ENCODE assay signal across 25 cellular contexts in the genomic region with DNA sequence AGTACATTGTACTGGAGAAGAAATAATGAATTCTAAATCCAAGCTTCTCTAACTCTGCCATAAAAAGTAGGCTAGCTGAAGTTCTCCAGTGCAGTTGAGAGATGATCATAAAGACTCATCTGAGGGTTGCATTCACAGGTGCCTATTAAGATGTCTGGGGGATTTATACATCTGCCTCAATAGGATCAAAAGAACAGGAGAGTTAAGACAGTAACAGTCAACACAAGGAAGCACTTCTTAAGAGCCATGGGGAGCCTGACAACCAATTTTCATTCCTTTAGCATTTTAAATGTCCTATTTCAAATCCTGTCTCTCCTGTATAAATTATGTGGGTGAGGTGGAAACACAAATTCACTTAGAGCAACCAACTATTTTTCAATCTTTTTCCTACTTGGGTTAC.
"Had no signal": no experiment of that assay in that cellular context is flagged by ENCODE, and none has a peak within 500 bp of the region (broad histone marks: within the 10 kb centered on the region; RNA-seq: fewer than 3 reads in every experiment).

No MANE protein-coding gene starts in this region.

- H3K9me3 Mint-ChIP-seq: stimulated activated naive B cell treated with anti-CD40 and anti-IgM and Interleukin-4, amounts not matched to agents 10 μg/mL and 1 μg/mL and 100 μg/mL, for 72 hours; stimulated activated naive CD8-positive, alpha-beta T cell treated with anti-CD3 and anti-CD28 coated beads, Interleukin-15, amount 100 ng/mL, for 72 hours; type B pancreatic cell had no signal

- H3K4me2 ChIP-seq: hepatocyte, smooth muscle cell had no signal

- FAIRE-seq: islet of Langerhans, kidney had no signal

- H3K27ac ChIP-seq: heart right ventricle, hepatocyte, left lung, lower lobe of right lung, parathyroid adenoma, psoas muscle, right lobe of liver, tibial nerve, uterus had no signal

- ATAC-seq: heart right ventricle; left colon; left lung; lower lobe of right lung; naive thymus-derived CD8-positive, alpha-beta T cell; psoas muscle; right lobe of liver; stimulated activated naive B cell treated with anti-CD40 and anti-IgM and Interleukin-4, amounts not matched to agents 10 μg/mL and 1 μg/mL and 100 μg/mL, for 72 hours; stimulated activated naive CD8-positive, alpha-beta T cell treated with anti-CD3 and anti-CD28 coated beads, Interleukin-15, amount 100 ng/mL, for 72 hours had no signal

- DNase-seq: heart right ventricle; immature natural killer cell; kidney; left colon; left lung; lower lobe of right lung; mammary epithelial cell; mesenchymal stem cell; naive thymus-derived CD8-positive, alpha-beta T cell; nephron progenitor cell; occipital lobe; psoas muscle; right lobe of liver; stimulated activated CD4-positive, alpha-beta T cell treated with anti-CD3 and anti-CD28 coated beads, Interleukin-2, amount 100 ng/mL, for 24 hours; stimulated activated CD4-positive, alpha-beta T cell treated with anti-CD3 and anti-CD28 coated beads, Interleukin-4, amount 100 ng/mL, for 1 hour; stimulated activated naive B cell treated with anti-CD40 and anti-IgM and Interleukin-4, amounts not matched to agents 10 μg/mL and 1 μg/mL and 100 μg/mL, for 72 hours; stimulated activated naive CD8-positive, alpha-beta T cell treated with anti-CD3 and anti-CD28 coated beads, Interleukin-15, amount 100 ng/mL, for 72 hours; substantia nigra; uterus had no signal

- H3K27ac Mint-ChIP-seq: immature natural killer cell; naive thymus-derived CD8-positive, alpha-beta T cell; nephron progenitor cell; stimulated activated naive B cell treated with anti-CD40 and anti-IgM and Interleukin-4, amounts not matched to agents 10 μg/mL and 1 μg/mL and 100 μg/mL, for 72 hours; stimulated activated naive CD8-positive, alpha-beta T cell treated with anti-CD3 and anti-CD28 coated beads, Interleukin-15, amount 100 ng/mL, for 72 hours; type B pancreatic cell had no signal

- H3K4me1 Mint-ChIP-seq: immature natural killer cell; naive thymus-derived CD8-positive, alpha-beta T cell; nephron progenitor cell; stimulated activated naive B cell treated with anti-CD40 and anti-IgM and Interleukin-4, amounts not matched to agents 10 μg/mL and 1 μg/mL and 100 μg/mL, for 72 hours; stimulated activated naive CD8-positive, alpha-beta T cell treated with anti-CD3 and anti-CD28 coated beads, Interleukin-15, amount 100 ng/mL, for 72 hours had no signal

- H3K27me3 Mint-ChIP-seq: stimulated activated naive B cell treated with anti-CD40 and anti-IgM and Interleukin-4, amounts not matched to agents 10 μg/mL and 1 μg/mL and 100 μg/mL, for 72 hours; stimulated activated naive CD8-positive, alpha-beta T cell treated with anti-CD3 and anti-CD28 coated beads, Interleukin-15, amount 100 ng/mL, for 72 hours; type B pancreatic cell had no signal

- H3K9me3 ChIP-seq: heart right ventricle, left lung, lower lobe of right lung, psoas muscle, right lobe of liver, tibial nerve, uterus had no signal

- H2AFZ ChIP-seq: hepatocyte, parathyroid adenoma had no signal

- H3K36me3 Mint-ChIP-seq: immature natural killer cell; naive thymus-derived CD8-positive, alpha-beta T cell; stimulated activated naive B cell treated with anti-CD40 and anti-IgM and Interleukin-4, amounts not matched to agents 10 μg/mL and 1 μg/mL and 100 μg/mL, for 72 hours; type B pancreatic cell had no signal

- H3K27me3 ChIP-seq: heart right ventricle, hepatocyte, left lung, right lobe of liver, tibial nerve, uterus had no signal

- H3K9ac ChIP-seq: parathyroid adenoma had no signal

- H3K79me2 ChIP-seq: hepatocyte, parathyroid adenoma had no signal

- H3K36me3 ChIP-seq: heart right ventricle, left lung, lower lobe of right lung, right lobe of liver, tibial nerve, uterus had no signal

- H3K4me3 Mint-ChIP-seq: immature natural killer cell; naive thymus-derived CD8-positive, alpha-beta T cell; nephron progenitor cell; stimulated activated naive B cell treated with anti-CD40 and anti-IgM and Interleukin-4, amounts not matched to agents 10 μg/mL and 1 μg/mL and 100 μg/mL, for 72 hours; stimulated activated naive CD8-positive, alpha-beta T cell treated with anti-CD3 and anti-CD28 coated beads, Interleukin-15, amount 100 ng/mL, for 72 hours; type B pancreatic cell had no signal

- H3K4me1 ChIP-seq: heart right ventricle, left lung, lower lobe of right lung, parathyroid adenoma, psoas muscle, right lobe of liver, tibial nerve, uterus had no signal

- H3K4me3 ChIP-seq: heart right ventricle, hepatocyte, left lung, lower lobe of right lung, psoas muscle, right lobe of liver, smooth muscle cell, tibial nerve, uterus had no signal
